Comparison of ENCODE assay signal across 14 cellular contexts in genomic region chr10:11232222-11232961, GRCh38.
A peak's percentile ranks its signal among the peaks of the same experiment; 100 is the strongest.
DNase-seq lines count a peak whose midpoint lies in the region; ATAC-seq and TF ChIP-seq lines count a peak whose summit lies in the region.
"Had no signal": no experiment of that assay in that cellular context is flagged by ENCODE, and none has a peak within 500 bp of the region (broad histone marks: within the 10 kb centered on the region; RNA-seq: fewer than 3 reads in every experiment).

No MANE protein-coding gene starts in this region.

- peak; percentile 37 for DNase-seq in activated naive CD4-positive, alpha-beta T cell treated with Interleukin-2 at 50 U/mL for 16 hours
- no peak for DNase-seq in activated naive CD4-positive, alpha-beta T cell treated with anti-CD3 and anti-CD28 coated beads, Interleukin-2, amount 50 U/mL, for 16 hours
- DNase-seq in activated naive CD4-positive, alpha-beta T cell treated with anti-CD3 and anti-CD28 coated beads, Interleukin-2, amount 10 ng/mL, durations not matched to agents 7 days and 5 days: no peak
- DNase-seq in stimulated activated effector memory CD8-positive, alpha-beta T cell treated with anti-CD3 and anti-CD28 coated beads, Interleukin-12 subunit alpha, Interleukin-12 subunit beta, amount 100 ng/mL, for 72 hours (ENCODE audit: low spot score in 2 of 2): no peak
- no peak for DNase-seq in Kasumi-1 (lab: John Stamatoyannopoulos, UW)
- no peak for DNase-seq in tibial nerve (ENCODE audit: low spot score in 2 of 2)
- DNase-seq in NCI-H1436 treated with DMSO at 0.1 percent for 48 hours (lab: John Stamatoyannopoulos, UW): no peak
- DNase-seq: activated gamma-delta T cell treated with Interleukin-2 at 50 U/mL for 16 hours, islet precursor cell, sigmoid colon, substantia nigra had no signal

- H3K9me3 ChIP-seq in tibial nerve: no peaks in the 10 kb centered on the region
- H3K9me3 ChIP-seq: sigmoid colon had no signal

- TF ChIP-seq EP300 in tibial nerve (IDR thresholded peaks at IDR 0.05): no peak

- no peak for TF ChIP-seq CTCF in tibial nerve (IDR thresholded peaks at IDR 0.05)

- H3K27me3 Mint-ChIP-seq in activated naive CD4-positive, alpha-beta T cell treated with anti-CD3 and anti-CD28 coated beads, Interleukin-2, amount 10 ng/mL, durations not matched to agents 7 days and 5 days: no peaks in the 10 kb centered on the region

- H3K4me1 ChIP-seq in tibial nerve: peaks cover 0 to 44% (median 6%) of the 10 kb centered on the region in 4 donors

- no peak for TF ChIP-seq POLR2A in tibial nerve (IDR thresholded peaks at IDR 0.05)

- no peak overlapping the region for H3K27ac ChIP-seq in tibial nerve
- H3K27ac ChIP-seq: sigmoid colon had no signal

- no peak overlapping the region for H3K4me3 Mint-ChIP-seq in activated naive CD4-positive, alpha-beta T cell treated with anti-CD3 and anti-CD28 coated beads, Interleukin-2, amount 10 ng/mL, durations not matched to agents 7 days and 5 days
- H3K4me3 Mint-ChIP-seq in stimulated activated effector memory CD8-positive, alpha-beta T cell treated with anti-CD3 and anti-CD28 coated beads, Interleukin-12 subunit alpha, Interleukin-12 subunit beta, amount 100 ng/mL, for 72 hours: peak overlapping the region; percentile 69
- H3K4me3 Mint-ChIP-seq: mesothelial cell of epicardium had no signal

- ATAC-seq in HG02798 (IDR thresholded peaks at IDR 0.05; ENCODE audit: poor library complexity, unreplicated experiment): peak; percentile 26
- peak; percentile 83 for ATAC-seq in stimulated activated effector memory CD8-positive, alpha-beta T cell treated with anti-CD3 and anti-CD28 coated beads, Interleukin-12 subunit alpha, Interleukin-12 subunit beta, amount 100 ng/mL, for 72 hours
- ATAC-seq: Panc1 had no signal

- H3K36me3 ChIP-seq in tibial nerve: peaks cover 0 to 43% (median 0%) of the 10 kb centered on the region in 3 donors

- WGBS in tibial nerve, 2 donors: 69 to 77% methylated on average over 8 of the region's 8 CpGs

- H3K36me3 Mint-ChIP-seq in activated naive CD4-positive, alpha-beta T cell treated with anti-CD3 and anti-CD28 coated beads, Interleukin-2, amount 10 ng/mL, durations not matched to agents 7 days and 5 days: peaks cover 80% of the 10 kb centered on the region
- H3K36me3 Mint-ChIP-seq in stimulated activated effector memory CD8-positive, alpha-beta T cell treated with anti-CD3 and anti-CD28 coated beads, Interleukin-12 subunit alpha, Interleukin-12 subunit beta, amount 100 ng/mL, for 72 hours: no peaks in the 10 kb centered on the region

- peak overlapping the region; percentile 80 for H3K27ac Mint-ChIP-seq in activated naive CD4-positive, alpha-beta T cell treated with anti-CD3 and anti-CD28 coated beads, Interleukin-2, amount 10 ng/mL, durations not matched to agents 7 days and 5 days
- H3K27ac Mint-ChIP-seq in stimulated activated effector memory CD8-positive, alpha-beta T cell treated with anti-CD3 and anti-CD28 coated beads, Interleukin-12 subunit alpha, Interleukin-12 subunit beta, amount 100 ng/mL, for 72 hours: peak overlapping the region; percentile 97
- H3K27ac Mint-ChIP-seq: mesothelial cell of epicardium had no signal

- no peak overlapping the region for H3K4me3 ChIP-seq in tibial nerve
- H3K4me3 ChIP-seq: sigmoid colon had no signal

- CTCF ChIA-PET in activated naive CD4-positive, alpha-beta T cell treated with anti-CD3 and anti-CD28 coated beads, Interleukin-2, amount 10 ng/mL, durations not matched to agents 7 days and 5 days (lab: Charles Lee): interaction anchor here (1.0 to 1.1 kb wide), 3 partner anchors 13 to 53 kb away, joined by 3 read pairs; no protein-coding TSS in a partner anchor

- H3K9me3 Mint-ChIP-seq in activated naive CD4-positive, alpha-beta T cell treated with anti-CD3 and anti-CD28 coated beads, Interleukin-2, amount 10 ng/mL, durations not matched to agents 7 days and 5 days: no peaks in the 10 kb centered on the region
- H3K9me3 Mint-ChIP-seq in stimulated activated effector memory CD8-positive, alpha-beta T cell treated with anti-CD3 and anti-CD28 coated beads, Interleukin-12 subunit alpha, Interleukin-12 subunit beta, amount 100 ng/mL, for 72 hours: no peaks in the 10 kb centered on the region

- H3K4me1 Mint-ChIP-seq in activated naive CD4-positive, alpha-beta T cell treated with anti-CD3 and anti-CD28 coated beads, Interleukin-2, amount 10 ng/mL, durations not matched to agents 7 days and 5 days: peaks cover 96% of the 10 kb centered on the region
- H3K4me1 Mint-ChIP-seq in stimulated activated effector memory CD8-positive, alpha-beta T cell treated with anti-CD3 and anti-CD28 coated beads, Interleukin-12 subunit alpha, Interleukin-12 subunit beta, amount 100 ng/mL, for 72 hours: peaks cover 96% of the 10 kb centered on the region

- H3K27me3 ChIP-seq in tibial nerve: no peaks in the 10 kb centered on the region
- H3K27me3 ChIP-seq: sigmoid colon had no signal
